ENCODE assay signal across 8 cellular contexts in the genomic region with DNA sequence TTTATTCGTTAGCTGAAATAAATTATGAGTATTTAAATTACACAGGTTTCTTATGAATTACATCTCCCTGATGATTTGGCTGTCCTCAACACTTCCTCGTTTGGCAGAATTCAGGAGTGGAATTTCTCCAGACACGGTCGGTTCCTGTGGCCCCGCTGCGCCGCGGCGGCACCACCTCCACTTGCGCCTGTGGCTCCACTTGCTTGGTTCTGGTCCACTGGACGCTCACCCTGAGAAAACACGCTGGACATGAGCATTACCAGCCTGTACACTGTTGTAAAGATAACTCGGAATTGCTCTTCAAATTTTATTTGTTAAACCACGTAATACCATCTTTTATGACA.
A peak's percentile ranks its signal among the peaks of the same experiment; 100 is the strongest.
DNase-seq lines count a peak whose midpoint lies in the region; ATAC-seq, FAIRE-seq and TF ChIP-seq lines count a peak whose summit lies in the region.

No MANE protein-coding gene starts in this region.

- DNase-seq in activated CD8-positive, alpha-beta memory T cell treated with anti-CD3 and anti-CD28 coated beads, Interleukin-2, amount 10 ng/mL, durations not matched to agents 7 days and 5 days = no peak
- no peak for DNase-seq in activated CD8-positive, alpha-beta memory T cell treated with anti-CD3 and anti-CD28 coated beads, Interleukin-2, amount 50 U/mL, for 4 hours
- no peak for DNase-seq in activated naive CD8-positive, alpha-beta T cell treated with anti-CD3 and anti-CD28 coated beads, Interleukin-2, amount 10 ng/mL, durations not matched to agents 7 days and 5 days
- DNase-seq in kidney = no peak
- no peak for DNase-seq in thoracic aorta (ENCODE audit: low spot score)
- DNase-seq in MV-4-11 (lab: John Stamatoyannopoulos, UW) = no peak
- no peak for DNase-seq in stimulated activated naive CD4-positive, alpha-beta T cell treated with Interleukin-2 at 50 U/mL for 16 hours (lab: John Stamatoyannopoulos, UW)

- POLR2A ChIA-PET in activated naive CD8-positive, alpha-beta T cell treated with anti-CD3 and anti-CD28 coated beads, Interleukin-2, amount 10 ng/mL, durations not matched to agents 7 days and 5 days (lab: Charles Lee) = interaction anchor here (0.6 kb wide), 1 partner anchor 89 kb away, joined by 3 read pairs; no protein-coding TSS in a partner anchor

- H3K9ac ChIP-seq in kidney (ENCODE audit: low read length in 2 of 2) = peak overlapping the region; percentile 17 to 72

- no peaks in the 10 kb centered on the region for H3K27me3 ChIP-seq in thoracic aorta (replicated peaks; ENCODE audit: insufficient read depth)

- peaks cover 5% of the 10 kb centered on the region for H3K9me3 Mint-ChIP-seq in activated CD8-positive, alpha-beta memory T cell treated with anti-CD3 and anti-CD28 coated beads, Interleukin-2, amount 10 ng/mL, durations not matched to agents 7 days and 5 days (ENCODE audit: low read depth)
- peaks cover 2% of the 10 kb centered on the region for H3K9me3 Mint-ChIP-seq in activated naive CD8-positive, alpha-beta T cell treated with anti-CD3 and anti-CD28 coated beads, Interleukin-2, amount 10 ng/mL, durations not matched to agents 7 days and 5 days

- TF ChIP-seq CTCF in kidney (IDR thresholded peaks at IDR 0.05; ENCODE audit: borderline replicate concordance, extremely low read depth, insufficient read depth) (no peak), thoracic aorta (IDR thresholded peaks at IDR 0.05) (no peak)

- H3K36me3 Mint-ChIP-seq in activated CD8-positive, alpha-beta memory T cell treated with anti-CD3 and anti-CD28 coated beads, Interleukin-2, amount 10 ng/mL, durations not matched to agents 7 days and 5 days = peaks cover 32% of the 10 kb centered on the region
- peaks cover 29% of the 10 kb centered on the region for H3K36me3 Mint-ChIP-seq in activated naive CD8-positive, alpha-beta T cell treated with anti-CD3 and anti-CD28 coated beads, Interleukin-2, amount 10 ng/mL, durations not matched to agents 7 days and 5 days

- H3K4me3 Mint-ChIP-seq in activated CD8-positive, alpha-beta memory T cell treated with anti-CD3 and anti-CD28 coated beads, Interleukin-2, amount 10 ng/mL, durations not matched to agents 7 days and 5 days = peak overlapping the region; percentile 91
- peak overlapping the region; percentile 96 for H3K4me3 Mint-ChIP-seq in activated naive CD8-positive, alpha-beta T cell treated with anti-CD3 and anti-CD28 coated beads, Interleukin-2, amount 10 ng/mL, durations not matched to agents 7 days and 5 days

- peaks cover 31% of the 10 kb centered on the region for H3K4me1 Mint-ChIP-seq in activated CD8-positive, alpha-beta memory T cell treated with anti-CD3 and anti-CD28 coated beads, Interleukin-2, amount 10 ng/mL, durations not matched to agents 7 days and 5 days
- peaks cover 26% of the 10 kb centered on the region for H3K4me1 Mint-ChIP-seq in activated naive CD8-positive, alpha-beta T cell treated with anti-CD3 and anti-CD28 coated beads, Interleukin-2, amount 10 ng/mL, durations not matched to agents 7 days and 5 days

- intact Hi-C loops in kidney (cut with DNase I) = no loop called here

- H3K27ac ChIP-seq in kidney (ENCODE audit: low read depth in 2 of 2, low read length in 2 of 2) (peak overlapping the region; percentile 39 to 49), thoracic aorta (no peak overlapping the region)

- H3K27ac Mint-ChIP-seq in activated CD8-positive, alpha-beta memory T cell treated with anti-CD3 and anti-CD28 coated beads, Interleukin-2, amount 10 ng/mL, durations not matched to agents 7 days and 5 days = peak overlapping the region; percentile 93
- H3K27ac Mint-ChIP-seq in activated naive CD8-positive, alpha-beta T cell treated with anti-CD3 and anti-CD28 coated beads, Interleukin-2, amount 10 ng/mL, durations not matched to agents 7 days and 5 days = peak overlapping the region; percentile 98

- no peak for FAIRE-seq in kidney (lab: Jason Lieb, UNC)

- H3K4me3 ChIP-seq in kidney (ENCODE audit: low read length in 2 of 2) (peak overlapping the region; percentile 88 to 93), thoracic aorta (peak overlapping the region; percentile 86)

- no peaks in the 10 kb centered on the region for H3K27me3 Mint-ChIP-seq in activated CD8-positive, alpha-beta memory T cell treated with anti-CD3 and anti-CD28 coated beads, Interleukin-2, amount 10 ng/mL, durations not matched to agents 7 days and 5 days
- no peaks in the 10 kb centered on the region for H3K27me3 Mint-ChIP-seq in activated naive CD8-positive, alpha-beta T cell treated with anti-CD3 and anti-CD28 coated beads, Interleukin-2, amount 10 ng/mL, durations not matched to agents 7 days and 5 days

- peaks cover 0 to 8% of the 10 kb centered on the region in 2 donors for H3K4me1 ChIP-seq in kidney (ENCODE audit: control insufficient read depth in 1 of 2, insufficient read depth in 1 of 2, low read depth in 1 of 2, low read length in 2 of 2)
- H3K4me1 ChIP-seq in thoracic aorta (ENCODE audit: control insufficient read depth in 1 of 2, low read depth in 2 of 2) = peaks cover 16 to 23% of the 10 kb centered on the region in 2 donors

- H3K9me3 ChIP-seq in kidney (ENCODE audit: control insufficient read depth in 1 of 2, low read length in 2 of 2) (no peaks in the 10 kb centered on the region), thoracic aorta (no peaks in the 10 kb centered on the region)

- no peaks in the 10 kb centered on the region for H3K36me3 ChIP-seq in kidney (ENCODE audit: control insufficient read depth in 1 of 2, insufficient read depth in 2 of 2, low read length in 2 of 2)
- peaks cover 6% of the 10 kb centered on the region for H3K36me3 ChIP-seq in thoracic aorta

- peak; percentile 18 for ATAC-seq in activated CD8-positive, alpha-beta memory T cell treated with anti-CD3 and anti-CD28 coated beads, Interleukin-2, amount 10 ng/mL, durations not matched to agents 7 days and 5 days
- ATAC-seq in HG03103 (IDR thresholded peaks at IDR 0.05; ENCODE audit: low read depth, unreplicated experiment) (peak; percentile 23), thoracic aorta (ENCODE audit: insufficient number of reproducible peaks, low FRiP score, low read depth) (peak; percentile 13)
- peak; percentile 10 for ATAC-seq in activated naive CD8-positive, alpha-beta T cell treated with anti-CD3 and anti-CD28 coated beads, Interleukin-2, amount 10 ng/mL, durations not matched to agents 7 days and 5 days (ENCODE audit: low read depth)

- CTCF ChIA-PET in activated CD8-positive, alpha-beta memory T cell treated with anti-CD3 and anti-CD28 coated beads, Interleukin-2, amount 10 ng/mL, durations not matched to agents 7 days and 5 days (lab: Charles Lee) = no interaction called here

Comparison
In these comparisons a context has a peak if more than half of its experiments do, and no peak if none do; other contexts are left out.
1. H3K27ac ChIP-seq: peak in kidney (2 of 2); none in thoracic aorta (0 of 2).
2. Peak in every context shown above with its lines, with median percentiles within 50 percentile points of each other: ATAC-seq.